Comparison of ENCODE assay signal across 7 cellular contexts in the genomic region with DNA sequence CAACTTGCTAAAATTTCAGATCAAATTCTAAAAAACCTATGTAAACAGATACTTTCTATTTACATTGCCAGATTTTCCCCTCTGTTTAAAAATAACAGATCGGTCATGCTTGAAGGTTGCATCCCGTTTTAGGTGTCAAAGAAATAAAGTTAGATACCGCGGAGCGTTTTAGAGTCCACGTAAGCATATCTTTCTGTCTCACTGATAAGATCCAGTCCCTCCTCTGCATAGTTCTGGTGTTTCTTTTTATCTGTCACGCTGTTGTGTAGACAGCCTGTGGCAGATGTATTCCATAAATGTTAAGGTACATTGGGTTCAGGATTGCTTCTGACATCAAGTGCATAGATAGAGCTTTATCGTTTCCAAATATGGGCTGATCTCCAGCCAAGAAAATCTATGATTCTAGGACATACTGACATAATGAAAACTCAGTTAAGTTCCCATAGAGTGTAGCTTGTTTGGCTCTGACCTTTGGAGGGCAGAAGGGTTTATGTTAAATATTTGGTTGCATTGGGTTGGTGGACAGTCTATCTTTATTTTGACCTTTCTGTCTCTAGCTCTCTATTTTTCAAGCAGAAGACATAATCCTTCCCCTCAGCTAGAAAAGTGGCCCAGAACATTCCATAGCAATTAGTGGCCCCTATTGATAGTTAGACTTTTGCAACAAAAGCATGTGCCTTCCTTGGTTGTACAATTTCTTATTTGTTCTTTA.
DNase-seq lines count a peak whose midpoint lies in the region; ATAC-seq, FAIRE-seq and TF ChIP-seq lines count a peak whose summit lies in the region.
"Not testable (repeated sequence)": the region's sequence is repeated elsewhere in the genome, so short reads cannot be mapped to it uniquely, and the experiment has no call there.

No MANE protein-coding gene starts in this region.

- intact Hi-C loops in Right ventricle myocardium superior (cut with DNase I) = not testable (repeated sequence)

- peak; percentile 24 for FAIRE-seq in islet of Langerhans (lab: Jason Lieb, UNC)

- DNase-seq in Right ventricle myocardium superior = not testable (repeated sequence)

- TF ChIP-seq POLR2A in GM18505 (IDR thresholded peaks at IDR 0.05; ENCODE audit: borderline replicate concordance, extremely low read depth, insufficient read depth, insufficient read length) = not testable (repeated sequence)

- ATAC-seq in GM18505 (IDR thresholded peaks at IDR 0.05; ENCODE audit: unreplicated experiment) (peak; percentile 48), GM19395 (IDR thresholded peaks at IDR 0.05; ENCODE audit: unreplicated experiment) (peak; percentile 48), GM21825 (IDR thresholded peaks at IDR 0.05; ENCODE audit: unreplicated experiment) (peak; percentile 50), HG02885 (IDR thresholded peaks at IDR 0.05; ENCODE audit: poor library complexity, unreplicated experiment) (peak; percentile 63), HG03432 (IDR thresholded peaks at IDR 0.05; ENCODE audit: unreplicated experiment) (peak; percentile 49), Right ventricle myocardium superior (ENCODE audit: poor library complexity) (peak; percentile 93)
